18 cellular contexts compared by ENCODE assay signal in the genomic region with DNA sequence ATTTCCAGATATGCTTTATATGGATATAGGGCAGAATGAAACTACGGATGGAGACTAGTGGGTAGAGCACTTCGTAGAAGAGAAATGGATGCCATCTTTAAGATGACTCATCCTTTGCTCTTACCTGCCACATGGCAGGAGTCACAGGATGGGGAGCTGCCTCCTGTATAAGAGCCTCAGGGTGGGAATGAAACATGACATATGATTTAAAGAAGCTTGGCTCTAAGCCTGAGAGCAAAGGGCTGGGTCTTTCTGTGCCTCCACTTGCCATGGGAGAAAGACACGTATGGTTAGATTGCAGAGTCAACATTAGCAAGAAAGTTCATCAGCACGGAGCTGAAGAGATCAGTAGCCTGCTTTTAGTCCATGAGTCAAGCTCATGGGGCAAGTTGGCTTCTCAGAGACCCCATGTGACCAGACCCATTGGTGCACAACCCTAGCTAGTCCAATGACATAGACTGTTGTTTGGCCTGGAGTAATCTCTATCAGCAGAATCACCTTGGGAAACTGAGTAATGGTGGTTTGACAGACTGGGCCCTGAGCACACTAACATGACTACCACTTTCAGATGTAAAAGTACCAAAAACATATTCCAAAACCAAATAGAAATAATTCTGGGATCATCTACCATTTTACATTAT. TPM values are rescaled to one million over a fixed set of nuclear protein-coding genes. Genes with fewer than 3 reads are reported as not detected.
A peak's percentile ranks its signal among the peaks of the same experiment; 100 is the strongest.
DNase-seq lines count a peak whose midpoint lies in the region; TF ChIP-seq lines count a peak whose summit lies in the region.
"Had no signal": no experiment of that assay in that cellular context is flagged by ENCODE, and none has a peak within 500 bp of the region (broad histone marks: within the 10 kb centered on the region; RNA-seq: fewer than 3 reads in every experiment).

No MANE protein-coding gene starts in this region.

- peak overlapping the region; percentile 59 for H3K27ac Mint-ChIP-seq in T-helper 1 cell treated with Interleukin-12 subunit alpha and Interleukin-12 subunit beta and Interleukin-4 antibody, amounts not matched to agents 30 μg/mL and 1 μg/mL, for 36 hours
- H3K27ac Mint-ChIP-seq in activated CD4-positive, alpha-beta memory T cell treated with anti-CD3 and anti-CD28 coated beads, Interleukin-2, amount 10 ng/mL, durations not matched to agents 7 days and 5 days, result peak overlapping the region; percentile 14

- H3K36me3 Mint-ChIP-seq in T-helper 1 cell treated with Interleukin-12 subunit alpha and Interleukin-12 subunit beta and Interleukin-4 antibody, amounts not matched to agents 30 μg/mL and 1 μg/mL, for 36 hours (ENCODE audit: low read depth), result peaks cover 33% of the 10 kb centered on the region
- H3K36me3 Mint-ChIP-seq in activated CD4-positive, alpha-beta memory T cell treated with anti-CD3 and anti-CD28 coated beads, Interleukin-2, amount 10 ng/mL, durations not matched to agents 7 days and 5 days (ENCODE audit: low read depth), result peaks cover 41% of the 10 kb centered on the region

- CTCF ChIA-PET in activated CD4-positive, alpha-beta memory T cell treated with anti-CD3 and anti-CD28 coated beads, Interleukin-2, amount 10 ng/mL, durations not matched to agents 7 days and 5 days (lab: Charles Lee), result interaction anchor here (1.0 to 2.0 kb wide), 5 partner anchors 8 to 539 kb away, joined by 4 to 11 read pairs (median 6); no protein-coding TSS in a partner anchor

- H3K4me3 ChIP-seq in esophagus muscularis mucosa, result no peak overlapping the region
- H3K4me3 ChIP-seq: BLaER1, MG63, Peyer's patch had no signal

- H3K27ac ChIP-seq in esophagus muscularis mucosa (replicated peaks in 1 of 4), result no peak overlapping the region
- H3K27ac ChIP-seq: 22Rv1, BLaER1, Peyer's patch had no signal

- H3K9me3 Mint-ChIP-seq in T-helper 1 cell treated with Interleukin-12 subunit alpha and Interleukin-12 subunit beta and Interleukin-4 antibody, amounts not matched to agents 30 μg/mL and 1 μg/mL, for 36 hours, result peaks cover 15% of the 10 kb centered on the region
- peaks cover 7% of the 10 kb centered on the region for H3K9me3 Mint-ChIP-seq in activated CD4-positive, alpha-beta memory T cell treated with anti-CD3 and anti-CD28 coated beads, Interleukin-2, amount 10 ng/mL, durations not matched to agents 7 days and 5 days

- no peaks in the 10 kb centered on the region for H3K27me3 Mint-ChIP-seq in T-helper 1 cell treated with Interleukin-12 subunit alpha and Interleukin-12 subunit beta and Interleukin-4 antibody, amounts not matched to agents 30 μg/mL and 1 μg/mL, for 36 hours (ENCODE audit: low read depth)
- peaks cover 3% of the 10 kb centered on the region for H3K27me3 Mint-ChIP-seq in activated CD4-positive, alpha-beta memory T cell treated with anti-CD3 and anti-CD28 coated beads, Interleukin-2, amount 10 ng/mL, durations not matched to agents 7 days and 5 days
- H3K27me3 Mint-ChIP-seq: CD8-positive, alpha-beta memory T cell had no signal

- no peak for TF ChIP-seq EP300 in esophagus muscularis mucosa (IDR thresholded peaks at IDR 0.05)

- DNase-seq in T-helper 1 cell (no peak), M059J (ENCODE audit: low read depth) (peak; percentile 38), esophagus muscularis mucosa (ENCODE audit: extremely low spot score) (peak; percentile 29), cerebellum (ENCODE audit: low spot score) (no peak), NOMO-1 treated with DMSO at 0.1 percent for 48 hours (lab: John Stamatoyannopoulos, UW; ENCODE audit: unreplicated experiment) (no peak), medulla oblongata (ENCODE audit: extremely low spot score) (no peak)
- no peak for DNase-seq in activated CD4-positive, alpha-beta memory T cell treated with anti-CD3 and anti-CD28 coated beads, Interleukin-2, amount 10 ng/mL, durations not matched to agents 7 days and 5 days
- DNase-seq: CD8-positive, alpha-beta memory T cell; KG1; MG63; NCI-H1092 treated with DMSO at 0.1 percent for 48 hours; NCI-H1694 treated with DMSO at 0.1 percent for 48 hours; NCI-H446 treated with DMSO at 0.1 percent for 48 hours; NCI-H774; Peyer's patch had no signal

- peaks cover 44% of the 10 kb centered on the region for H3K4me1 Mint-ChIP-seq in T-helper 1 cell treated with Interleukin-12 subunit alpha and Interleukin-12 subunit beta and Interleukin-4 antibody, amounts not matched to agents 30 μg/mL and 1 μg/mL, for 36 hours (ENCODE audit: low read depth)
- H3K4me1 Mint-ChIP-seq in activated CD4-positive, alpha-beta memory T cell treated with anti-CD3 and anti-CD28 coated beads, Interleukin-2, amount 10 ng/mL, durations not matched to agents 7 days and 5 days, result peaks cover 49% of the 10 kb centered on the region

- no peak for TF ChIP-seq CTCF in esophagus muscularis mucosa (IDR thresholded peaks at IDR 0.05)

- no peak for TF ChIP-seq POLR2A in esophagus muscularis mucosa (IDR thresholded peaks at IDR 0.05; ENCODE audit: low read depth)

- intact Hi-C loops in esophagus muscularis mucosa (cut with DNase I), result no loop called here

- 94% methylated on average over 4 of the region's 4 CpGs for WGBS in esophagus muscularis mucosa

- no peaks in the 10 kb centered on the region for H3K9me3 ChIP-seq in esophagus muscularis mucosa
- H3K9me3 ChIP-seq: BLaER1, MG63, Peyer's patch had no signal

- POLR2A ChIA-PET in activated CD4-positive, alpha-beta memory T cell treated with anti-CD3 and anti-CD28 coated beads, Interleukin-2, amount 10 ng/mL, durations not matched to agents 7 days and 5 days (lab: Charles Lee), result interaction anchor here (0.8 to 2.3 kb wide), 9 partner anchors 8 to 319 kb away, joined by 3 to 26 read pairs (median 4); partner anchors contain the start of genes IL26, MDM1 and RAP1B

- H3K4me1 ChIP-seq in esophagus muscularis mucosa, result peaks cover 0 to 26% (median 22%) of the 10 kb centered on the region in 4 donors
- H3K4me1 ChIP-seq: BLaER1, Peyer's patch had no signal

- H3K36me3 ChIP-seq in esophagus muscularis mucosa, result peaks cover 0 to 5% (median 0%) of the 10 kb centered on the region in 4 donors
- H3K36me3 ChIP-seq: Peyer's patch had no signal

- H3K4me3 Mint-ChIP-seq in T-helper 1 cell treated with Interleukin-12 subunit alpha and Interleukin-12 subunit beta and Interleukin-4 antibody, amounts not matched to agents 30 μg/mL and 1 μg/mL, for 36 hours, result no peak overlapping the region
- H3K4me3 Mint-ChIP-seq in activated CD4-positive, alpha-beta memory T cell treated with anti-CD3 and anti-CD28 coated beads, Interleukin-2, amount 10 ng/mL, durations not matched to agents 7 days and 5 days, result no peak overlapping the region
- H3K4me3 Mint-ChIP-seq: CD8-positive, alpha-beta memory T cell had no signal

- H3K27me3 ChIP-seq in esophagus muscularis mucosa, result no peaks in the 10 kb centered on the region
- H3K27me3 ChIP-seq: BLaER1, MG63, Peyer's patch had no signal

RNA-seq across cellular contexts. Expression of gene IL22, which starts 38.1 kb away (rescaled TPM):
- not detected in 2 replicates for total RNA-seq in M059J (2014; rRNA removed; shearing (Covaris generic))
- 1 to 10 TPM; 3.8 to 4.7 TPM for total RNA-seq in activated CD4-positive, alpha-beta memory T cell treated with anti-CD3 and anti-CD28 coated beads, Interleukin-2, amount 10 ng/mL, durations not matched to agents 7 days and 5 days
- not detected for total RNA-seq in esophagus muscularis mucosa
- 0.82 TPM for total RNA-seq in cerebellum
- total RNA-seq: Peyer's patch had no signal

RNA-seq across cellular contexts. Expression of gene MDM1, which starts 40.6 kb away (rescaled TPM):
- 7.6 and 10.1 TPM in 2 replicates for total RNA-seq in M059J (2014; rRNA removed; shearing (Covaris generic))
- total RNA-seq in activated CD4-positive, alpha-beta memory T cell treated with anti-CD3 and anti-CD28 coated beads, Interleukin-2, amount 10 ng/mL, durations not matched to agents 7 days and 5 days, result 10 to 100 TPM; 21.8 to 24.4 TPM
- total RNA-seq in esophagus muscularis mucosa (10 to 100 TPM; 11.3 to 33.2 (median 14.7) TPM), cerebellum (32.5 TPM)

Comparison
In these comparisons a context has a peak if more than half of its experiments do, and no peak if none do; other contexts are left out.
1. DNase-seq: peak in M059J (single experiment) and esophagus muscularis mucosa (single experiment); none in T-helper 1 cell (0 of 5), activated CD4-positive, alpha-beta memory T cell treated with anti-CD3 and anti-CD28 coated beads, Interleukin-2, amount 10 ng/mL, durations not matched to agents 7 days and 5 days (single experiment), cerebellum (single experiment), NOMO-1 treated with DMSO at 0.1 percent for 48 hours (single experiment) and medulla oblongata (single experiment).